40 cellular contexts compared by ENCODE assay signal in genomic region chr6:47964994-47965393, GRCh38.
"Had no signal": no experiment of that assay in that cellular context is flagged by ENCODE, and none has a peak within 500 bp of the region (broad histone marks: within the 10 kb centered on the region; RNA-seq: fewer than 3 reads in every experiment).

No MANE protein-coding gene starts in this region.

- H3K4me3 Mint-ChIP-seq: activated naive CD4-positive, alpha-beta T cell treated with anti-CD3 and anti-CD28 coated beads for 36 hours; activated naive CD4-positive, alpha-beta T cell treated with anti-CD3 and anti-CD28 coated beads, Interleukin-2, amount 10 ng/mL, durations not matched to agents 7 days and 5 days; activated naive CD4-positive, alpha-beta T cell treated with anti-CD3 and anti-CD28 coated beads, Interleukin-2, amount 50 U/mL, for 24 hours; activated naive CD8-positive, alpha-beta T cell; activated naive CD8-positive, alpha-beta T cell treated with anti-CD3 and anti-CD28 coated beads for 36 hours; activated naive CD8-positive, alpha-beta T cell treated with anti-CD3 and anti-CD28 coated beads, Interleukin-2, amount 10 ng/mL, durations not matched to agents 7 days and 5 days; activated naive CD8-positive, alpha-beta T cell treated with anti-CD3 and anti-CD28 coated beads, Interleukin-2, amount 50 U/mL, for 24 hours; activated T-cell treated with anti-CD3 and anti-CD28 coated beads, Interleukin-2, amount 50 U/mL, for 24 hours; activated T-cell treated with anti-CD3 and anti-CD28 coated beads, Interleukin-2, amount 50 U/mL, for 4 hours; activated T-cell treated with anti-CD3 and anti-CD28 coated beads, Interleukin-2, amount 50 U/mL, for 72 hours; activated T-helper 1 cell treated with anti-CD3 and anti-CD28 coated beads, Interleukin-12 subunit alpha, Interleukin-12 subunit beta, Interleukin-2, Interleukin-4 antibody, amounts not matched to agents 30 ng/mL and 10 ng/mL and 1 ng/mL, durations not matched to agents 14 hours and 24 hours and 36 hours; activated T-helper 17 cell treated with anti-CD3 and anti-CD28 coated beads, Interleukin-2, amount 50 U/mL, for 72 hours; brain; central memory CD8-positive, alpha-beta T cell had no signal

- H3K36me3 ChIP-seq: adrenal gland, ascending aorta, brain microvascular endothelial cell, cardiac muscle cell had no signal

- DNase-seq: activated effector memory CD4-positive, alpha-beta T cell treated with anti-CD3 and anti-CD28 coated beads, Interleukin-2, amount 50 U/mL, for 16 hours; activated effector memory CD4-positive, alpha-beta T cell treated with Interleukin-2 at 50 U/mL for 16 hours; activated gamma-delta T cell; activated gamma-delta T cell treated with Interleukin-2 at 50 U/mL for 16 hours; activated naive CD4-positive, alpha-beta T cell; activated naive CD4-positive, alpha-beta T cell treated with anti-CD3 and anti-CD28 coated beads for 36 hours; activated naive CD4-positive, alpha-beta T cell treated with anti-CD3 and anti-CD28 coated beads, Interleukin-2, amount 10 ng/mL, durations not matched to agents 7 days and 5 days; activated naive CD4-positive, alpha-beta T cell treated with anti-CD3 and anti-CD28 coated beads, Interleukin-2, amount 50 U/mL, for 16 hours; activated naive CD4-positive, alpha-beta T cell treated with Interleukin-2 at 50 U/mL for 16 hours; activated naive CD8-positive, alpha-beta T cell treated with anti-CD3 and anti-CD28 coated beads for 36 hours; activated naive CD8-positive, alpha-beta T cell treated with anti-CD3 and anti-CD28 coated beads, Interleukin-2, amount 10 ng/mL, durations not matched to agents 7 days and 5 days; activated naive CD8-positive, alpha-beta T cell treated with anti-CD3 and anti-CD28 coated beads, Interleukin-2, amount 50 U/mL, for 24 hours; activated T-cell treated with anti-CD3 and anti-CD28 coated beads, Interleukin-2, amount 50 U/mL, for 1 hour; activated T-cell treated with anti-CD3 and anti-CD28 coated beads, Interleukin-2, amount 50 U/mL, for 24 hours; activated T-cell treated with anti-CD3 and anti-CD28 coated beads, Interleukin-2, amount 50 U/mL, for 4 hours; activated T-cell treated with anti-CD3 and anti-CD28 coated beads, Interleukin-2, amount 50 U/mL, for 48 hours; activated T-cell treated with anti-CD3 and anti-CD28 coated beads, Interleukin-2, amount 50 U/mL, for 72 hours; adrenal gland; amniotic stem cell; amygdala; anterior cingulate cortex; aorta; body of pancreas; brain microvascular endothelial cell; caudate nucleus; central memory CD4-positive, alpha-beta T cell; cerebellar nuclear complex had no signal

- H3K27ac ChIP-seq: adrenal gland, ascending aorta, body of pancreas, brain microvascular endothelial cell, breast epithelium, cardiac muscle cell had no signal

- H3K27ac Mint-ChIP-seq: activated naive CD4-positive, alpha-beta T cell treated with anti-CD3 and anti-CD28 coated beads for 36 hours; activated naive CD4-positive, alpha-beta T cell treated with anti-CD3 and anti-CD28 coated beads, Interleukin-2, amount 10 ng/mL, durations not matched to agents 7 days and 5 days; activated naive CD4-positive, alpha-beta T cell treated with anti-CD3 and anti-CD28 coated beads, Interleukin-2, amount 50 U/mL, for 24 hours; activated naive CD4-positive, alpha-beta T cell treated with anti-CD3 and anti-CD28 coated beads, Interleukin-2, amount 50 U/mL, for 72 hours; activated naive CD8-positive, alpha-beta T cell; activated naive CD8-positive, alpha-beta T cell treated with anti-CD3 and anti-CD28 coated beads for 36 hours; activated naive CD8-positive, alpha-beta T cell treated with anti-CD3 and anti-CD28 coated beads, Interleukin-2, amount 10 ng/mL, durations not matched to agents 7 days and 5 days; activated naive CD8-positive, alpha-beta T cell treated with anti-CD3 and anti-CD28 coated beads, Interleukin-2, amount 50 U/mL, for 24 hours; activated T-cell treated with anti-CD3 and anti-CD28 coated beads, Interleukin-2, amount 50 U/mL, for 24 hours; activated T-cell treated with anti-CD3 and anti-CD28 coated beads, Interleukin-2, amount 50 U/mL, for 72 hours; activated T-helper 1 cell treated with anti-CD3 and anti-CD28 coated beads, Interleukin-12 subunit alpha, Interleukin-12 subunit beta, Interleukin-2, Interleukin-4 antibody, amounts not matched to agents 30 ng/mL and 10 ng/mL and 1 ng/mL, durations not matched to agents 14 hours and 24 hours and 36 hours; activated T-helper 17 cell treated with anti-CD3 and anti-CD28 coated beads, Interleukin-2, amount 50 U/mL, for 72 hours; activated T-helper 2 cell treated with anti-CD3 and anti-CD28 coated beads, Interferon-gamma antibody, Interleukin-2, Interleukin-4, amounts not matched to agents 10 μg/mL and 5 μg/mL and 100 μg/mL, durations not matched to agents 14 hours and 24 hours and 36 hours; brain had no signal

- H3K4me3 ChIP-seq: adrenal gland, ascending aorta, body of pancreas, breast epithelium, cardiac muscle cell had no signal

- H3K9me3 ChIP-seq: adrenal gland, ascending aorta, breast epithelium had no signal

- H3K4me1 ChIP-seq: adrenal gland, ascending aorta, body of pancreas, breast epithelium had no signal

- H3K36me3 Mint-ChIP-seq: activated naive CD4-positive, alpha-beta T cell treated with anti-CD3 and anti-CD28 coated beads, Interleukin-2, amount 10 ng/mL, durations not matched to agents 7 days and 5 days; activated naive CD4-positive, alpha-beta T cell treated with anti-CD3 and anti-CD28 coated beads, Interleukin-2, amount 50 U/mL, for 24 hours; activated naive CD4-positive, alpha-beta T cell treated with anti-CD3 and anti-CD28 coated beads, Interleukin-2, amount 50 U/mL, for 72 hours; activated naive CD8-positive, alpha-beta T cell; activated naive CD8-positive, alpha-beta T cell treated with anti-CD3 and anti-CD28 coated beads for 36 hours; activated naive CD8-positive, alpha-beta T cell treated with anti-CD3 and anti-CD28 coated beads, Interleukin-2, amount 10 ng/mL, durations not matched to agents 7 days and 5 days had no signal

- H3K27me3 ChIP-seq: adrenal gland, ascending aorta, body of pancreas, brain microvascular endothelial cell, breast epithelium, cardiac muscle cell had no signal

- H3K27me3 Mint-ChIP-seq: activated naive CD4-positive, alpha-beta T cell treated with anti-CD3 and anti-CD28 coated beads, Interleukin-2, amount 10 ng/mL, durations not matched to agents 7 days and 5 days; activated naive CD4-positive, alpha-beta T cell treated with anti-CD3 and anti-CD28 coated beads, Interleukin-2, amount 50 U/mL, for 24 hours; activated naive CD8-positive, alpha-beta T cell; activated naive CD8-positive, alpha-beta T cell treated with anti-CD3 and anti-CD28 coated beads for 36 hours; activated naive CD8-positive, alpha-beta T cell treated with anti-CD3 and anti-CD28 coated beads, Interleukin-2, amount 10 ng/mL, durations not matched to agents 7 days and 5 days; activated T-cell treated with anti-CD3 and anti-CD28 coated beads, Interleukin-2, amount 50 U/mL, for 24 hours; activated T-helper 17 cell treated with anti-CD3 and anti-CD28 coated beads, Interleukin-2, amount 50 U/mL, for 72 hours; brain; central memory CD8-positive, alpha-beta T cell had no signal

- H3K9me3 Mint-ChIP-seq: activated naive CD4-positive, alpha-beta T cell treated with anti-CD3 and anti-CD28 coated beads for 36 hours; activated naive CD4-positive, alpha-beta T cell treated with anti-CD3 and anti-CD28 coated beads, Interleukin-2, amount 10 ng/mL, durations not matched to agents 7 days and 5 days; activated naive CD4-positive, alpha-beta T cell treated with anti-CD3 and anti-CD28 coated beads, Interleukin-2, amount 50 U/mL, for 24 hours; activated naive CD8-positive, alpha-beta T cell treated with anti-CD3 and anti-CD28 coated beads, Interleukin-2, amount 10 ng/mL, durations not matched to agents 7 days and 5 days; activated T-cell treated with anti-CD3 and anti-CD28 coated beads, Interleukin-2, amount 50 U/mL, for 4 hours; activated T-helper 1 cell treated with anti-CD3 and anti-CD28 coated beads, Interleukin-12 subunit alpha, Interleukin-12 subunit beta, Interleukin-2, Interleukin-4 antibody, amounts not matched to agents 30 ng/mL and 10 ng/mL and 1 ng/mL, durations not matched to agents 14 hours and 24 hours and 36 hours; activated T-helper 17 cell treated with anti-CD3 and anti-CD28 coated beads, Interleukin-2, amount 50 U/mL, for 72 hours; activated T-helper 2 cell treated with anti-CD3 and anti-CD28 coated beads, Interferon-gamma antibody, Interleukin-2, Interleukin-4, amounts not matched to agents 10 μg/mL and 5 μg/mL and 100 μg/mL, durations not matched to agents 14 hours and 24 hours and 36 hours had no signal

- ATAC-seq: activated naive CD4-positive, alpha-beta T cell treated with anti-CD3 and anti-CD28 coated beads, Interleukin-2, amount 50 U/mL, for 72 hours; activated naive CD8-positive, alpha-beta T cell treated with anti-CD3 and anti-CD28 coated beads, Interleukin-2, amount 50 U/mL, for 24 hours; activated T-cell treated with anti-CD3 and anti-CD28 coated beads, Interleukin-2, amount 50 U/mL, for 4 hours; activated T-cell treated with anti-CD3 and anti-CD28 coated beads, Interleukin-2, amount 50 U/mL, for 72 hours; activated T-helper 17 cell treated with anti-CD3 and anti-CD28 coated beads, Interleukin-2, amount 50 U/mL, for 72 hours; body of pancreas had no signal

- H3K4me1 Mint-ChIP-seq: activated naive CD4-positive, alpha-beta T cell treated with anti-CD3 and anti-CD28 coated beads, Interleukin-2, amount 10 ng/mL, durations not matched to agents 7 days and 5 days; activated naive CD4-positive, alpha-beta T cell treated with anti-CD3 and anti-CD28 coated beads, Interleukin-2, amount 50 U/mL, for 24 hours; activated naive CD8-positive, alpha-beta T cell treated with anti-CD3 and anti-CD28 coated beads for 36 hours; activated naive CD8-positive, alpha-beta T cell treated with anti-CD3 and anti-CD28 coated beads, Interleukin-2, amount 10 ng/mL, durations not matched to agents 7 days and 5 days; activated naive CD8-positive, alpha-beta T cell treated with anti-CD3 and anti-CD28 coated beads, Interleukin-2, amount 50 U/mL, for 24 hours; activated T-helper 17 cell treated with anti-CD3 and anti-CD28 coated beads, Interleukin-2, amount 50 U/mL, for 72 hours; brain; central memory CD8-positive, alpha-beta T cell had no signal

- FAIRE-seq: astrocyte, bronchial epithelial cell had no signal
